Comparison of ENCODE assay signal across 1 cellular context in the genomic region with DNA sequence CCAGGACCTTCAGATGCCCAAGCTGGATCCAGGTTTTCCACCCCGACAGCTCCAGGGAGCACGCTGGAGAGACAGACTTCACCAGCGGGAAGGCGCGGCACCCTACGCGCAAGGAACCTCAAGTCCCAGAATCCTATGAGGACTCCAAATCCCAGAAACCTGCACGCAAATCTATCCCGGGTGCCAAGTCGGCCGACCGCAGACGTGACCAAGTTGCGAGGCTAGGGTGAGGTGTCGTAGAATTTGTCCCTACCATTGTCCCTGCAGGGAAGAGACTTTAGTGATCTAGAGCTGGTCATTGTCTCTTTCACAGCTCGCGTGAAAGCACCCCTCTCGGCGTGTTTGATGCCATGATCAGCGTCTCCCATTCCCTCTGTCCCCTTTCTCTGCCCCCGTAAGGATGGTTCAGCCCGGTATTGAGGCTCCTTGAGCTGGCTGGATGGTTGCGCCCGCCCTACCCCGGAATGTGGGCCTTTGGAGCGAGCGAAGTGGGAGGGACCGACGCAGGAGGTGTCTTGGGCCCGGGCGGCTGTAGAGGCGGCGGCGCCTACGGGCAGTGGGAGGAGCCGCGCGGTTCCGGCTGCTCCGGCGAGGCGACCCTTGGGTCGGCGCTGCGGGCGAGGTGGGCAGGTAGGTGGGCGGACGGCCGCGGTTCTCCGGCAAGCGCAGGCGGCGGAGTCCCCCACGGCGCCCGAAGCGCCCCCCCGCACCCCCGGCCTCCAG.
TF ChIP-seq lines count a peak whose summit lies in the region.

PRKCI (plus strand) TSS at position 501 of the 723 bp plus-strand sequence. CDS start 246 bp downstream, outside the sequence.

TF ChIP-seq in K562, 482 proteins besides CTCF, POLR2A, EP300 and RAD21 (continued from another document and continues in another):
- TF ChIP-seq, protein P1, sequence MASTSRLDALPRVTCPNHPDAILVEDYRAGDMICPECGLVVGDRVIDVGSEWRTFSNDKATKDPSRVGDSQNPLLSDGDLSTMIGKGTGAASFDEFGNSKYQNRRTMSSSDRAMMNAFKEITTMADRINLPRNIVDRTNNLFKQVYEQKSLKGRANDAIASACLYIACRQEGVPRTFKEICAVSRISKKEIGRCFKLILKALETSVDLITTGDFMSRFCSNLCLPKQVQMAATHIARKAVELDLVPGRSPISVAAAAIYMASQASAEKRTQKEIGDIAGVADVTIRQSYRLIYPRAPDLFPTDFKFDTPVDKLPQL (IDR thresholded peaks at IDR 0.05; ENCODE audit: extremely low read depth, insufficient read length): no peak
- TF ChIP-seq MXI1 (IDR thresholded peaks at IDR 0.05; ENCODE audit: low read depth, low read length) (no peak), HEY1 (CRISPR knock-in tag; IDR thresholded peaks at IDR 0.05; ENCODE audit: borderline replicate concordance) (no peak), NR2F6 (CRISPR knock-in tag; IDR thresholded peaks at IDR 0.05) (no peak), ZNF717 (CRISPR knock-in tag; IDR thresholded peaks at IDR 0.05) (no peak), POLR2H (tag; IDR thresholded peaks at IDR 0.05; ENCODE audit: low read depth) (no peak; the same call in 1 of the 2 replicates), MECOM (CRISPR knock-in tag; IDR thresholded peaks at IDR 0.05) (no peak), ZBTB1 (CRISPR knock-in tag; IDR thresholded peaks at IDR 0.05; ENCODE audit: borderline replicate concordance, low read depth) (peak; percentile 17; the same call in 1 of the 2 replicates), SNRNP70 (optimal IDR thresholded peaks at IDR 0.05; ENCODE audit: low read depth, low read length) (no peak), FOXK1 (CRISPR knock-in tag; IDR thresholded peaks at IDR 0.05; ENCODE audit: borderline replicate concordance) (no peak), CXXC5 (CRISPR knock-in tag; IDR thresholded peaks at IDR 0.05) (peak; percentile 93), BHLHE40 (IDR thresholded peaks at IDR 0.05; ENCODE audit: low read length) (peak; percentile 97), TCFL5 (CRISPR knock-in tag; conservative IDR thresholded peaks at IDR 0.05) (no peak), NFIC (IDR thresholded peaks at IDR 0.05) (peak; percentile 91), TCF7L2 (IDR thresholded peaks at IDR 0.05; ENCODE audit: low read depth, low read length) (peak; percentile 100), ZBTB43 (CRISPR knock-in tag; IDR thresholded peaks at IDR 0.05) (no peak), SP1 (CRISPR knock-in tag; IDR thresholded peaks at IDR 0.05) (peak; percentile 88), SMARCE1 (IDR thresholded peaks at IDR 0.05) (no peak), SREBF2 (CRISPR knock-in tag; IDR thresholded peaks at IDR 0.05) (no peak), SRSF7 (optimal IDR thresholded peaks at IDR 0.05; ENCODE audit: low read depth, low read length) (no peak), RFX1 (IDR thresholded peaks at IDR 0.05) (no peak; the same call in 1 of the 2 replicates), KLF6 (CRISPR knock-in tag; IDR thresholded peaks at IDR 0.05; ENCODE audit: borderline replicate concordance) (0 out of 2 replicates have a peak, but pooled peaks have one; percentile 34), KDM5B (IDR thresholded peaks at IDR 0.05; ENCODE audit: insufficient replicate concordance, low read depth, low read length) (peak; percentile 87), ZNF778 (CRISPR knock-in tag; IDR thresholded peaks at IDR 0.05) (no peak), CHCHD3 (CRISPR knock-in tag; IDR thresholded peaks at IDR 0.05) (no peak), GABPA (tag; conservative IDR thresholded peaks at IDR 0.05; ENCODE audit: low read depth) (peak; percentile 48), ZNF212 (CRISPR knock-in tag; IDR thresholded peaks at IDR 0.05) (no peak), ZNF449 (CRISPR knock-in tag; IDR thresholded peaks at IDR 0.05) (no peak)
- TF ChIP-seq, protein P2, sequence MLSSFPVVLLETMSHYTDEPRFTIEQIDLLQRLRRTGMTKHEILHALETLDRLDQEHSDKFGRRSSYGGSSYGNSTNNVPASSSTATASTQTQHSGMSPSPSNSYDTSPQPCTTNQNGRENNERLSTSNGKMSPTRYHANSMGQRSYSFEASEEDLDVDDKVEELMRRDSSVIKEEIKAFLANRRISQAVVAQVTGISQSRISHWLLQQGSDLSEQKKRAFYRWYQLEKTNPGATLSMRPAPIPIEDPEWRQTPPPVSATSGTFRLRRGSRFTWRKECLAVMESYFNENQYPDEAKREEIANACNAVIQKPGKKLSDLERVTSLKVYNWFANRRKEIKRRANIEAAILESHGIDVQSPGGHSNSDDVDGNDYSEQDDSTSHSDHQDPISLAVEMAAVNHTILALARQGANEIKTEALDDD (IDR thresholded peaks at IDR 0.05): no peak
- TF ChIP-seq, protein P3, sequence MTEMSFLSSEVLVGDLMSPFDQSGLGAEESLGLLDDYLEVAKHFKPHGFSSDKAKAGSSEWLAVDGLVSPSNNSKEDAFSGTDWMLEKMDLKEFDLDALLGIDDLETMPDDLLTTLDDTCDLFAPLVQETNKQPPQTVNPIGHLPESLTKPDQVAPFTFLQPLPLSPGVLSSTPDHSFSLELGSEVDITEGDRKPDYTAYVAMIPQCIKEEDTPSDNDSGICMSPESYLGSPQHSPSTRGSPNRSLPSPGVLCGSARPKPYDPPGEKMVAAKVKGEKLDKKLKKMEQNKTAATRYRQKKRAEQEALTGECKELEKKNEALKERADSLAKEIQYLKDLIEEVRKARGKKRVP (CRISPR knock-in tag; IDR thresholded peaks at IDR 0.05): no peak
- TF ChIP-seq, protein P4, sequence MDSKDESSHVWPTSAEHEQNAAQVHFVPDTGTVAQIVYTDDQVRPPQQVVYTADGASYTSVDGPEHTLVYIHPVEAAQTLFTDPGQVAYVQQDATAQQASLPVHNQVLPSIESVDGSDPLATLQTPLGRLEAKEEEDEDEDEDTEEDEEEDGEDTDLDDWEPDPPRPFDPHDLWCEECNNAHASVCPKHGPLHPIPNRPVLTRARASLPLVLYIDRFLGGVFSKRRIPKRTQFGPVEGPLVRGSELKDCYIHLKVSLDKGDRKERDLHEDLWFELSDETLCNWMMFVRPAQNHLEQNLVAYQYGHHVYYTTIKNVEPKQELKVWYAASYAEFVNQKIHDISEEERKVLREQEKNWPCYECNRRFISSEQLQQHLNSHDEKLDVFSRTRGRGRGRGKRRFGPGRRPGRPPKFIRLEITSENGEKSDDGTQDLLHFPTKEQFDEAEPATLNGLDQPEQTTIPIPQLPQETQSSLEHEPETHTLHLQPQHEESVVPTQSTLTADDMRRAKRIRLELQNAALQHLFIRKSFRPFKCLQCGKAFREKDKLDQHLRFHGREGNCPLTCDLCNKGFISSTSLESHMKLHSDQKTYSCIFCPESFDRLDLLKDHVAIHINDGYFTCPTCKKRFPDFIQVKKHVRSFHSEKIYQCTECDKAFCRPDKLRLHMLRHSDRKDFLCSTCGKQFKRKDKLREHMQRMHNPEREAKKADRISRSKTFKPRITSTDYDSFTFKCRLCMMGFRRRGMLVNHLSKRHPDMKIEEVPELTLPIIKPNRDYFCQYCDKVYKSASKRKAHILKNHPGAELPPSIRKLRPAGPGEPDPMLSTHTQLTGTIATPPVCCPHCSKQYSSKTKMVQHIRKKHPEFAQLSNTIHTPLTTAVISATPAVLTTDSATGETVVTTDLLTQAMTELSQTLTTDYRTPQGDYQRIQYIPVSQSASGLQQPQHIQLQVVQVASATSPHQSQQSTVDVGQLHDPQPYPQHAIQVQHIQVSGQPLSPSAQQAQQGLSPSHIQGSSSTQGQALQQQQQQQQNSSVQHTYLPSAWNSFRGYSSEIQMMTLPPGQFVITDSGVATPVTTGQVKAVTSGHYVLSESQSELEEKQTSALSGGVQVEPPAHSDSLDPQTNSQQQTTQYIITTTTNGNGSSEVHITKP (IDR thresholded peaks at IDR 0.05; ENCODE audit: partially characterized antibody): peak; percentile 100
- TF ChIP-seq, protein P5, sequence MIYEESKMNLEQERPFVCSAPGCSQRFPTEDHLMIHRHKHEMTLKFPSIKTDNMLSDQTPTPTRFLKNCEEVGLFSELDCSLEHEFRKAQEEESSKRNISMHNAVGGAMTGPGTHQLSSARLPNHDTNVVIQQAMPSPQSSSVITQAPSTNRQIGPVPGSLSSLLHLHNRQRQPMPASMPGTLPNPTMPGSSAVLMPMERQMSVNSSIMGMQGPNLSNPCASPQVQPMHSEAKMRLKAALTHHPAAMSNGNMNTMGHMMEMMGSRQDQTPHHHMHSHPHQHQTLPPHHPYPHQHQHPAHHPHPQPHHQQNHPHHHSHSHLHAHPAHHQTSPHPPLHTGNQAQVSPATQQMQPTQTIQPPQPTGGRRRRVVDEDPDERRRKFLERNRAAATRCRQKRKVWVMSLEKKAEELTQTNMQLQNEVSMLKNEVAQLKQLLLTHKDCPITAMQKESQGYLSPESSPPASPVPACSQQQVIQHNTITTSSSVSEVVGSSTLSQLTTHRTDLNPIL (CRISPR knock-in tag; IDR thresholded peaks at IDR 0.05): no peak
- TF ChIP-seq, protein P6, sequence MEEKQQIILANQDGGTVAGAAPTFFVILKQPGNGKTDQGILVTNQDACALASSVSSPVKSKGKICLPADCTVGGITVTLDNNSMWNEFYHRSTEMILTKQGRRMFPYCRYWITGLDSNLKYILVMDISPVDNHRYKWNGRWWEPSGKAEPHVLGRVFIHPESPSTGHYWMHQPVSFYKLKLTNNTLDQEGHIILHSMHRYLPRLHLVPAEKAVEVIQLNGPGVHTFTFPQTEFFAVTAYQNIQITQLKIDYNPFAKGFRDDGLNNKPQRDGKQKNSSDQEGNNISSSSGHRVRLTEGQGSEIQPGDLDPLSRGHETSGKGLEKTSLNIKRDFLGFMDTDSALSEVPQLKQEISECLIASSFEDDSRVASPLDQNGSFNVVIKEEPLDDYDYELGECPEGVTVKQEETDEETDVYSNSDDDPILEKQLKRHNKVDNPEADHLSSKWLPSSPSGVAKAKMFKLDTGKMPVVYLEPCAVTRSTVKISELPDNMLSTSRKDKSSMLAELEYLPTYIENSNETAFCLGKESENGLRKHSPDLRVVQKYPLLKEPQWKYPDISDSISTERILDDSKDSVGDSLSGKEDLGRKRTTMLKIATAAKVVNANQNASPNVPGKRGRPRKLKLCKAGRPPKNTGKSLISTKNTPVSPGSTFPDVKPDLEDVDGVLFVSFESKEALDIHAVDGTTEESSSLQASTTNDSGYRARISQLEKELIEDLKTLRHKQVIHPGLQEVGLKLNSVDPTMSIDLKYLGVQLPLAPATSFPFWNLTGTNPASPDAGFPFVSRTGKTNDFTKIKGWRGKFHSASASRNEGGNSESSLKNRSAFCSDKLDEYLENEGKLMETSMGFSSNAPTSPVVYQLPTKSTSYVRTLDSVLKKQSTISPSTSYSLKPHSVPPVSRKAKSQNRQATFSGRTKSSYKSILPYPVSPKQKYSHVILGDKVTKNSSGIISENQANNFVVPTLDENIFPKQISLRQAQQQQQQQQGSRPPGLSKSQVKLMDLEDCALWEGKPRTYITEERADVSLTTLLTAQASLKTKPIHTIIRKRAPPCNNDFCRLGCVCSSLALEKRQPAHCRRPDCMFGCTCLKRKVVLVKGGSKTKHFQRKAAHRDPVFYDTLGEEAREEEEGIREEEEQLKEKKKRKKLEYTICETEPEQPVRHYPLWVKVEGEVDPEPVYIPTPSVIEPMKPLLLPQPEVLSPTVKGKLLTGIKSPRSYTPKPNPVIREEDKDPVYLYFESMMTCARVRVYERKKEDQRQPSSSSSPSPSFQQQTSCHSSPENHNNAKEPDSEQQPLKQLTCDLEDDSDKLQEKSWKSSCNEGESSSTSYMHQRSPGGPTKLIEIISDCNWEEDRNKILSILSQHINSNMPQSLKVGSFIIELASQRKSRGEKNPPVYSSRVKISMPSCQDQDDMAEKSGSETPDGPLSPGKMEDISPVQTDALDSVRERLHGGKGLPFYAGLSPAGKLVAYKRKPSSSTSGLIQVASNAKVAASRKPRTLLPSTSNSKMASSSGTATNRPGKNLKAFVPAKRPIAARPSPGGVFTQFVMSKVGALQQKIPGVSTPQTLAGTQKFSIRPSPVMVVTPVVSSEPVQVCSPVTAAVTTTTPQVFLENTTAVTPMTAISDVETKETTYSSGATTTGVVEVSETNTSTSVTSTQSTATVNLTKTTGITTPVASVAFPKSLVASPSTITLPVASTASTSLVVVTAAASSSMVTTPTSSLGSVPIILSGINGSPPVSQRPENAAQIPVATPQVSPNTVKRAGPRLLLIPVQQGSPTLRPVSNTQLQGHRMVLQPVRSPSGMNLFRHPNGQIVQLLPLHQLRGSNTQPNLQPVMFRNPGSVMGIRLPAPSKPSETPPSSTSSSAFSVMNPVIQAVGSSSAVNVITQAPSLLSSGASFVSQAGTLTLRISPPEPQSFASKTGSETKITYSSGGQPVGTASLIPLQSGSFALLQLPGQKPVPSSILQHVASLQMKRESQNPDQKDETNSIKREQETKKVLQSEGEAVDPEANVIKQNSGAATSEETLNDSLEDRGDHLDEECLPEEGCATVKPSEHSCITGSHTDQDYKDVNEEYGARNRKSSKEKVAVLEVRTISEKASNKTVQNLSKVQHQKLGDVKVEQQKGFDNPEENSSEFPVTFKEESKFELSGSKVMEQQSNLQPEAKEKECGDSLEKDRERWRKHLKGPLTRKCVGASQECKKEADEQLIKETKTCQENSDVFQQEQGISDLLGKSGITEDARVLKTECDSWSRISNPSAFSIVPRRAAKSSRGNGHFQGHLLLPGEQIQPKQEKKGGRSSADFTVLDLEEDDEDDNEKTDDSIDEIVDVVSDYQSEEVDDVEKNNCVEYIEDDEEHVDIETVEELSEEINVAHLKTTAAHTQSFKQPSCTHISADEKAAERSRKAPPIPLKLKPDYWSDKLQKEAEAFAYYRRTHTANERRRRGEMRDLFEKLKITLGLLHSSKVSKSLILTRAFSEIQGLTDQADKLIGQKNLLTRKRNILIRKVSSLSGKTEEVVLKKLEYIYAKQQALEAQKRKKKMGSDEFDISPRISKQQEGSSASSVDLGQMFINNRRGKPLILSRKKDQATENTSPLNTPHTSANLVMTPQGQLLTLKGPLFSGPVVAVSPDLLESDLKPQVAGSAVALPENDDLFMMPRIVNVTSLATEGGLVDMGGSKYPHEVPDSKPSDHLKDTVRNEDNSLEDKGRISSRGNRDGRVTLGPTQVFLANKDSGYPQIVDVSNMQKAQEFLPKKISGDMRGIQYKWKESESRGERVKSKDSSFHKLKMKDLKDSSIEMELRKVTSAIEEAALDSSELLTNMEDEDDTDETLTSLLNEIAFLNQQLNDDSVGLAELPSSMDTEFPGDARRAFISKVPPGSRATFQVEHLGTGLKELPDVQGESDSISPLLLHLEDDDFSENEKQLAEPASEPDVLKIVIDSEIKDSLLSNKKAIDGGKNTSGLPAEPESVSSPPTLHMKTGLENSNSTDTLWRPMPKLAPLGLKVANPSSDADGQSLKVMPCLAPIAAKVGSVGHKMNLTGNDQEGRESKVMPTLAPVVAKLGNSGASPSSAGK (IDR thresholded peaks at IDR 0.05): no peak
